Comparison of ENCODE assay signal across 1 cellular context in genomic region chr19:13150187-13150918, GRCh38.
TF ChIP-seq lines count a peak whose summit lies in the region.

IER2 (plus strand) TSS chr19:13150411; CDS start chr19:13153187, 2,776 bp downstream.
STX10 (minus strand) TSS chr19:13150375; CDS start chr19:13150173, 202 bp downstream.

TF ChIP-seq in HepG2, 621 proteins besides CTCF, POLR2A, EP300 and RAD21 (continued from another document and continues in another):
- TF ChIP-seq, protein P1, sequence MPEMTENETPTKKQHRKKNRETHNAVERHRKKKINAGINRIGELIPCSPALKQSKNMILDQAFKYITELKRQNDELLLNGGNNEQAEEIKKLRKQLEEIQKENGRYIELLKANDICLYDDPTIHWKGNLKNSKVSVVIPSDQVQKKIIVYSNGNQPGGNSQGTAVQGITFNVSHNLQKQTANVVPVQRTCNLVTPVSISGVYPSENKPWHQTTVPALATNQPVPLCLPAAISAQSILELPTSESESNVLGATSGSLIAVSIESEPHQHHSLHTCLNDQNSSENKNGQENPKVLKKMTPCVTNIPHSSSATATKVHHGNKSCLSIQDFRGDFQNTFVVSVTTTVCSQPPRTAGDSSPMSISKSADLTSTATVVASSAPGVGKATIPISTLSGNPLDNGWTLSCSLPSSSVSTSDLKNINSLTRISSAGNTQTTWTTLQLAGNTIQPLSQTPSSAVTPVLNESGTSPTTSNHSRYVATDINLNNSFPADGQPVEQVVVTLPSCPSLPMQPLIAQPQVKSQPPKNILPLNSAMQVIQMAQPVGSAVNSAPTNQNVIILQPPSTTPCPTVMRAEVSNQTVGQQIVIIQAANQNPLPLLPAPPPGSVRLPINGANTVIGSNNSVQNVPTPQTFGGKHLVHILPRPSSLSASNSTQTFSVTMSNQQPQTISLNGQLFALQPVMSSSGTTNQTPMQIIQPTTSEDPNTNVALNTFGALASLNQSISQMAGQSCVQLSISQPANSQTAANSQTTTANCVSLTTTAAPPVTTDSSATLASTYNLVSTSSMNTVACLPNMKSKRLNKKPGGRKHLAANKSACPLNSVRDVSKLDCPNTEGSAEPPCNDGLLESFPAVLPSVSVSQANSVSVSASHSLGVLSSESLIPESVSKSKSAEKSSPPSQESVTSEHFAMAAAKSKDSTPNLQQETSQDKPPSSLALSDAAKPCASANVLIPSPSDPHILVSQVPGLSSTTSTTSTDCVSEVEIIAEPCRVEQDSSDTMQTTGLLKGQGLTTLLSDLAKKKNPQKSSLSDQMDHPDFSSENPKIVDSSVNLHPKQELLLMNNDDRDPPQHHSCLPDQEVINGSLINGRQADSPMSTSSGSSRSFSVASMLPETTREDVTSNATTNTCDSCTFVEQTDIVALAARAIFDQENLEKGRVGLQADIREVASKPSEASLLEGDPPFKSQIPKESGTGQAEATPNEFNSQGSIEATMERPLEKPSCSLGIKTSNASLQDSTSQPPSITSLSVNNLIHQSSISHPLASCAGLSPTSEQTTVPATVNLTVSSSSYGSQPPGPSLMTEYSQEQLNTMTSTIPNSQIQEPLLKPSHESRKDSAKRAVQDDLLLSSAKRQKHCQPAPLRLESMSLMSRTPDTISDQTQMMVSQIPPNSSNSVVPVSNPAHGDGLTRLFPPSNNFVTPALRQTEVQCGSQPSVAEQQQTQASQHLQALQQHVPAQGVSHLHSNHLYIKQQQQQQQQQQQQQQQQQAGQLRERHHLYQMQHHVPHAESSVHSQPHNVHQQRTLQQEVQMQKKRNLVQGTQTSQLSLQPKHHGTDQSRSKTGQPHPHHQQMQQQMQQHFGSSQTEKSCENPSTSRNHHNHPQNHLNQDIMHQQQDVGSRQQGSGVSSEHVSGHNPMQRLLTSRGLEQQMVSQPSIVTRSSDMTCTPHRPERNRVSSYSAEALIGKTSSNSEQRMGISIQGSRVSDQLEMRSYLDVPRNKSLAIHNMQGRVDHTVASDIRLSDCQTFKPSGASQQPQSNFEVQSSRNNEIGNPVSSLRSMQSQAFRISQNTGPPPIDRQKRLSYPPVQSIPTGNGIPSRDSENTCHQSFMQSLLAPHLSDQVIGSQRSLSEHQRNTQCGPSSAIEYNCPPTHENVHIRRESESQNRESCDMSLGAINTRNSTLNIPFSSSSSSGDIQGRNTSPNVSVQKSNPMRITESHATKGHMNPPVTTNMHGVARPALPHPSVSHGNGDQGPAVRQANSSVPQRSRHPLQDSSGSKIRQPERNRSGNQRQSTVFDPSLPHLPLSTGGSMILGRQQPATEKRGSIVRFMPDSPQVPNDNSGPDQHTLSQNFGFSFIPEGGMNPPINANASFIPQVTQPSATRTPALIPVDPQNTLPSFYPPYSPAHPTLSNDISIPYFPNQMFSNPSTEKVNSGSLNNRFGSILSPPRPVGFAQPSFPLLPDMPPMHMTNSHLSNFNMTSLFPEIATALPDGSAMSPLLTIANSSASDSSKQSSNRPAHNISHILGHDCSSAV (CRISPR knock-in tag; IDR thresholded peaks at IDR 0.05; ENCODE audit: borderline replicate concordance) = no peak
- no peak for TF ChIP-seq NR2F1 (CRISPR knock-in tag; IDR thresholded peaks at IDR 0.05)
- TF ChIP-seq, protein P2, sequence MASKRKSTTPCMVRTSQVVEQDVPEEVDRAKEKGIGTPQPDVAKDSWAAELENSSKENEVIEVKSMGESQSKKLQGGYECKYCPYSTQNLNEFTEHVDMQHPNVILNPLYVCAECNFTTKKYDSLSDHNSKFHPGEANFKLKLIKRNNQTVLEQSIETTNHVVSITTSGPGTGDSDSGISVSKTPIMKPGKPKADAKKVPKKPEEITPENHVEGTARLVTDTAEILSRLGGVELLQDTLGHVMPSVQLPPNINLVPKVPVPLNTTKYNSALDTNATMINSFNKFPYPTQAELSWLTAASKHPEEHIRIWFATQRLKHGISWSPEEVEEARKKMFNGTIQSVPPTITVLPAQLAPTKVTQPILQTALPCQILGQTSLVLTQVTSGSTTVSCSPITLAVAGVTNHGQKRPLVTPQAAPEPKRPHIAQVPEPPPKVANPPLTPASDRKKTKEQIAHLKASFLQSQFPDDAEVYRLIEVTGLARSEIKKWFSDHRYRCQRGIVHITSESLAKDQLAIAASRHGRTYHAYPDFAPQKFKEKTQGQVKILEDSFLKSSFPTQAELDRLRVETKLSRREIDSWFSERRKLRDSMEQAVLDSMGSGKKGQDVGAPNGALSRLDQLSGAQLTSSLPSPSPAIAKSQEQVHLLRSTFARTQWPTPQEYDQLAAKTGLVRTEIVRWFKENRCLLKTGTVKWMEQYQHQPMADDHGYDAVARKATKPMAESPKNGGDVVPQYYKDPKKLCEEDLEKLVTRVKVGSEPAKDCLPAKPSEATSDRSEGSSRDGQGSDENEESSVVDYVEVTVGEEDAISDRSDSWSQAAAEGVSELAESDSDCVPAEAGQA (IDR thresholded peaks at IDR 0.05; ENCODE audit: low read depth) = peak; percentile 95
- TF ChIP-seq, protein P2 (CRISPR knock-in tag; IDR thresholded peaks at IDR 0.05; ENCODE audit: borderline replicate concordance) = no peak
- no peak for TF ChIP-seq BRCA1 (CRISPR knock-in tag; IDR thresholded peaks at IDR 0.05)
- peak; percentile 61; the same call in 1 of the 2 replicates for TF ChIP-seq YEATS4 (CRISPR knock-in tag; IDR thresholded peaks at IDR 0.05; ENCODE audit: borderline replicate concordance)
- no peak for TF ChIP-seq ZNF749 (CRISPR knock-in tag; IDR thresholded peaks at IDR 0.05; ENCODE audit: borderline replicate concordance)
- no peak for TF ChIP-seq NFE2 (CRISPR knock-in tag; IDR thresholded peaks at IDR 0.05)
- TF ChIP-seq ZNF24 (IDR thresholded peaks at IDR 0.05) = no peak
- peak; percentile 80 for TF ChIP-seq MIXL1 (CRISPR knock-in tag; IDR thresholded peaks at IDR 0.05)
- TF ChIP-seq ZGPAT (CRISPR knock-in tag; IDR thresholded peaks at IDR 0.05) = peak; percentile 94
- peak; percentile 31; the same call in 1 of the 2 replicates for TF ChIP-seq ZNF652 (CRISPR knock-in tag; IDR thresholded peaks at IDR 0.05; ENCODE audit: borderline replicate concordance, low read depth)
- peak; percentile 82 for TF ChIP-seq MAZ (IDR thresholded peaks at IDR 0.05; ENCODE audit: borderline replicate concordance, low read depth, low read length)
- TF ChIP-seq MAZ (CRISPR knock-in tag; IDR thresholded peaks at IDR 0.05; ENCODE audit: low read depth) = peak; percentile 94
- TF ChIP-seq NCOA2 (CRISPR knock-in tag; IDR thresholded peaks at IDR 0.05) = peak; percentile 61
- peak; percentile 60; the same call in 1 of the 2 replicates for TF ChIP-seq CREB1 (IDR thresholded peaks at IDR 0.05)
- peak; percentile 78 for TF ChIP-seq CREB1 (CRISPR knock-in tag; IDR thresholded peaks at IDR 0.05)
- no peak for TF ChIP-seq ZNF570 (CRISPR knock-in tag; IDR thresholded peaks at IDR 0.05; ENCODE audit: borderline replicate concordance)
- TF ChIP-seq ZNF776 (CRISPR knock-in tag; IDR thresholded peaks at IDR 0.05) = peak; percentile 15; the same call in 1 of the 2 replicates
- TF ChIP-seq FOSL1 (CRISPR knock-in tag; IDR thresholded peaks at IDR 0.05; ENCODE audit: borderline replicate concordance) = no peak
- no peak for TF ChIP-seq ZNF432 (CRISPR knock-in tag; IDR thresholded peaks at IDR 0.05; ENCODE audit: borderline replicate concordance)
- TF ChIP-seq, protein P3, sequence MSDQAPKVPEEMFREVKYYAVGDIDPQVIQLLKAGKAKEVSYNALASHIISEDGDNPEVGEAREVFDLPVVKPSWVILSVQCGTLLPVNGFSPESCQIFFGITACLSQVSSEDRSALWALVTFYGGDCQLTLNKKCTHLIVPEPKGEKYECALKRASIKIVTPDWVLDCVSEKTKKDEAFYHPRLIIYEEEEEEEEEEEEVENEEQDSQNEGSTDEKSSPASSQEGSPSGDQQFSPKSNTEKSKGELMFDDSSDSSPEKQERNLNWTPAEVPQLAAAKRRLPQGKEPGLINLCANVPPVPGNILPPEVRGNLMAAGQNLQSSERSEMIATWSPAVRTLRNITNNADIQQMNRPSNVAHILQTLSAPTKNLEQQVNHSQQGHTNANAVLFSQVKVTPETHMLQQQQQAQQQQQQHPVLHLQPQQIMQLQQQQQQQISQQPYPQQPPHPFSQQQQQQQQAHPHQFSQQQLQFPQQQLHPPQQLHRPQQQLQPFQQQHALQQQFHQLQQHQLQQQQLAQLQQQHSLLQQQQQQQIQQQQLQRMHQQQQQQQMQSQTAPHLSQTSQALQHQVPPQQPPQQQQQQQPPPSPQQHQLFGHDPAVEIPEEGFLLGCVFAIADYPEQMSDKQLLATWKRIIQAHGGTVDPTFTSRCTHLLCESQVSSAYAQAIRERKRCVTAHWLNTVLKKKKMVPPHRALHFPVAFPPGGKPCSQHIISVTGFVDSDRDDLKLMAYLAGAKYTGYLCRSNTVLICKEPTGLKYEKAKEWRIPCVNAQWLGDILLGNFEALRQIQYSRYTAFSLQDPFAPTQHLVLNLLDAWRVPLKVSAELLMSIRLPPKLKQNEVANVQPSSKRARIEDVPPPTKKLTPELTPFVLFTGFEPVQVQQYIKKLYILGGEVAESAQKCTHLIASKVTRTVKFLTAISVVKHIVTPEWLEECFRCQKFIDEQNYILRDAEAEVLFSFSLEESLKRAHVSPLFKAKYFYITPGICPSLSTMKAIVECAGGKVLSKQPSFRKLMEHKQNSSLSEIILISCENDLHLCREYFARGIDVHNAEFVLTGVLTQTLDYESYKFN (CRISPR knock-in tag; conservative IDR thresholded peaks at IDR 0.05) = peak; percentile 71
- TF ChIP-seq EED (CRISPR knock-in tag; IDR thresholded peaks at IDR 0.05) = no peak
- TF ChIP-seq ZNF792 (CRISPR knock-in tag; IDR thresholded peaks at IDR 0.05) = peak; percentile 88
- TF ChIP-seq, protein P4, sequence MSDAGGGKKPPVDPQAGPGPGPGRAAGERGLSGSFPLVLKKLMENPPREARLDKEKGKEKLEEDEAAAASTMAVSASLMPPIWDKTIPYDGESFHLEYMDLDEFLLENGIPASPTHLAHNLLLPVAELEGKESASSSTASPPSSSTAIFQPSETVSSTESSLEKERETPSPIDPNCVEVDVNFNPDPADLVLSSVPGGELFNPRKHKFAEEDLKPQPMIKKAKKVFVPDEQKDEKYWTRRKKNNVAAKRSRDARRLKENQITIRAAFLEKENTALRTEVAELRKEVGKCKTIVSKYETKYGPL (CRISPR knock-in tag; IDR thresholded peaks at IDR 0.05) = no peak
- TF ChIP-seq ZFYVE20 (CRISPR knock-in tag; IDR thresholded peaks at IDR 0.05; ENCODE audit: borderline replicate concordance, low read depth) = no peak
- no peak for TF ChIP-seq ZKSCAN5 (CRISPR knock-in tag; IDR thresholded peaks at IDR 0.05)
- TF ChIP-seq PBX2 (CRISPR knock-in tag; IDR thresholded peaks at IDR 0.05) = no peak
- TF ChIP-seq ZFP91 (CRISPR knock-in tag; IDR thresholded peaks at IDR 0.05; ENCODE audit: borderline replicate concordance) = peak; percentile 98
- no peak for TF ChIP-seq ZNF383 (CRISPR knock-in tag; IDR thresholded peaks at IDR 0.05; ENCODE audit: borderline replicate concordance)
- TF ChIP-seq RAD51 (IDR thresholded peaks at IDR 0.05; ENCODE audit: borderline replicate concordance) = no peak
- TF ChIP-seq SNAPC2 (CRISPR knock-in tag; IDR thresholded peaks at IDR 0.05) = peak; percentile 79; the same call in 1 of the 2 replicates
